ENCODE assay signal across 8 cellular contexts in the genomic region with DNA sequence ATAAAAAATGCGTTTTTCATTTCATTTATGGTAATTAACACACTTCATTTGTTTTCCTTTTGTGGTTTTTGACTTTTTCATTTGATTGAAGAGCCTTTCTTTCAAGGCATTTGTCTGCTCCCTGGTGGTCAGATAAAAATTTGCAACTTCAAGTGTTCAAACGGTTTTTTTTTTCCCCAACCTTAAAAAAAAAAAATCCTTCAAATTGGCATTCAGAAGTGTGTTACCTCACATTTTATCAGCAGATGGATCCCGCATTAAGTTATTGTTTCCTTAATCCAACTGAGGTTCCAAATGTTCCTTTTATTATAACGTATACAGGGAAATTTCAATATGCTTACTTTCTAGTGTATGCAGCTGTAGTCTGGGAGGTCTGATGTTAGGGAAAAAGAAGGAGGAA. TPM values are rescaled to one million over a fixed set of nuclear protein-coding genes. Genes with fewer than 3 reads are reported as not detected.
A peak's percentile ranks its signal among the peaks of the same experiment; 100 is the strongest.
DNase-seq lines count a peak whose midpoint lies in the region; ATAC-seq, FAIRE-seq and TF ChIP-seq lines count a peak whose summit lies in the region.

No MANE protein-coding gene starts in this region.

- BruUV-seq in A673 (replicated peaks; lab: Mats Ljungman, UMichigan): no TSS peak

- H3K4me1 ChIP-seq in A673 (ENCODE audit: insufficient read depth, low read length, poor library complexity, severe bottlenecking) (peaks cover 7% of the 10 kb centered on the region), astrocyte (ENCODE audit: insufficient read depth, low read length) (no peaks in the 10 kb centered on the region), right lobe of liver (peaks cover 0 to 9% (median 3%) of the 10 kb centered on the region in 4 donors)

- no peaks in the 10 kb centered on the region for H3K4me1 Mint-ChIP-seq in astrocyte (ENCODE audit: low read depth, unreplicated experiment)
- peaks cover 0 to 2% (median 0%) of the 10 kb centered on the region in 4 donors for H3K4me1 Mint-ChIP-seq in naive thymus-derived CD8-positive, alpha-beta T cell

- H3K4me3 Mint-ChIP-seq in astrocyte (ENCODE audit: unreplicated experiment): no peak overlapping the region
- H3K4me3 Mint-ChIP-seq in naive thymus-derived CD8-positive, alpha-beta T cell: no peak overlapping the region

- ATAC-seq in right lobe of liver: peak; percentile 53 to 73 (median 68)
- no peak for ATAC-seq in naive thymus-derived CD8-positive, alpha-beta T cell
- no peak for ATAC-seq in HG03571 (IDR thresholded peaks at IDR 0.05; ENCODE audit: unreplicated experiment)

- H3K9me3 ChIP-seq in A673 (ENCODE audit: low read depth, low read length, poor library complexity, severe bottlenecking) (no peaks in the 10 kb centered on the region), astrocyte (ENCODE audit: insufficient read depth, low read depth, low read length) (no peaks in the 10 kb centered on the region), right lobe of liver (no peaks in the 10 kb centered on the region)

- no peaks in the 10 kb centered on the region for H3K9me3 Mint-ChIP-seq in astrocyte (ENCODE audit: unreplicated experiment)
- peaks cover 0 to 24% (median 0%) of the 10 kb centered on the region in 9 donors for H3K9me3 Mint-ChIP-seq in naive thymus-derived CD8-positive, alpha-beta T cell

- DNase-seq in A673 (ENCODE audit: low spot score): peak; percentile 74
- DNase-seq in GM12892 (ENCODE audit: insufficient read length): no peak
- peak; percentile 67 for DNase-seq in NCI-H1417 treated with DMSO at 0.1 percent for 48 hours (lab: John Stamatoyannopoulos, UW)
- peak; percentile 41 for DNase-seq in astrocyte (ENCODE audit: low read depth)
- DNase-seq in right lobe of liver: no peak
- DNase-seq in naive thymus-derived CD8-positive, alpha-beta T cell: no peak
- no peak for DNase-seq in OCI-M2 (lab: John Stamatoyannopoulos, UW; ENCODE audit: unreplicated experiment)

- H3K4me3 ChIP-seq in A673 (ENCODE audit: low read depth, low read length, poor library complexity, severe bottlenecking) (no peak overlapping the region), astrocyte (ENCODE audit: insufficient read depth, low read depth, low read length) (no peak overlapping the region), right lobe of liver (no peak overlapping the region)

- intact Hi-C loops in A673 (cut with micrococcal nuclease; ENCODE audit: unreplicated experiment) (loop anchor here (1.0 to 10.0 kb wide), 4 partner anchors 291 to 569 kb away; no protein-coding TSS in a partner anchor), right lobe of liver (cut with DNase I) (no loop called here)

- FAIRE-seq in GM12892 (lab: Jason Lieb, UNC): peak; percentile 83
- FAIRE-seq in astrocyte (lab: Jason Lieb, UNC): peak; percentile 91

- no peaks in the 10 kb centered on the region for H3K36me3 ChIP-seq in A673 (ENCODE audit: insufficient read depth, low read length, poor library complexity, severe bottlenecking)
- no peaks in the 10 kb centered on the region for H3K36me3 ChIP-seq in astrocyte (ENCODE audit: insufficient read depth, low read length)
- no peaks in the 10 kb centered on the region for H3K36me3 ChIP-seq in right lobe of liver

- CTCF ChIA-PET in A673 (lab: Charles Lee): interaction anchor here (0.6 to 0.7 kb wide), 4 partner anchors 9 to 431 kb away, joined by 3 to 6 read pairs (median 4); no protein-coding TSS in a partner anchor

- TF ChIP-seq POLR2A in GM12892 (IDR thresholded peaks at IDR 0.05; ENCODE audit: low read depth, low read length): no peak
- no peak for TF ChIP-seq POLR2A in right lobe of liver (IDR thresholded peaks at IDR 0.05)

- no peaks in the 10 kb centered on the region for H4K20me1 ChIP-seq in astrocyte (ENCODE audit: insufficient read depth, low read length)

- no peaks in the 10 kb centered on the region for H3K27me3 Mint-ChIP-seq in astrocyte (ENCODE audit: low read depth, unreplicated experiment)
- peaks cover 0 to 4% (median 0%) of the 10 kb centered on the region in 5 donors for H3K27me3 Mint-ChIP-seq in naive thymus-derived CD8-positive, alpha-beta T cell

- H2AFZ ChIP-seq in astrocyte (ENCODE audit: low read depth, low read length): no peak overlapping the region

- no peak overlapping the region for H3K9ac ChIP-seq in astrocyte (ENCODE audit: low read length)

- H3K36me3 Mint-ChIP-seq in astrocyte (ENCODE audit: low read depth, unreplicated experiment): no peaks in the 10 kb centered on the region
- no peaks in the 10 kb centered on the region for H3K36me3 Mint-ChIP-seq in naive thymus-derived CD8-positive, alpha-beta T cell

- H3K27ac ChIP-seq in A673 (ENCODE audit: low read depth, low read length, poor library complexity, severe bottlenecking) (no peak overlapping the region), astrocyte (ENCODE audit: low read depth, low read length) (no peak overlapping the region), right lobe of liver (no peak overlapping the region)

- H3K27me3 ChIP-seq in A673 (replicated peaks; ENCODE audit: insufficient read depth, low read depth, low read length, poor library complexity) (no peaks in the 10 kb centered on the region), astrocyte (ENCODE audit: insufficient read depth, low read length) (no peaks in the 10 kb centered on the region), right lobe of liver (no peaks in the 10 kb centered on the region)

- H3K27ac Mint-ChIP-seq in astrocyte (ENCODE audit: unreplicated experiment): no peak overlapping the region
- no peak overlapping the region for H3K27ac Mint-ChIP-seq in naive thymus-derived CD8-positive, alpha-beta T cell

- no peaks in the 10 kb centered on the region for H3K79me2 ChIP-seq in astrocyte (ENCODE audit: insufficient read depth, low read length)

- no peak overlapping the region for H3K4me2 ChIP-seq in astrocyte (ENCODE audit: low read length)

- POLR2A ChIA-PET in A673 (lab: Charles Lee; ENCODE audit: low non-redundant PET): no interaction called here
- POLR2A ChIA-PET in naive thymus-derived CD8-positive, alpha-beta T cell (lab: Charles Lee): no interaction called here

- TF ChIP-seq CTCF in A673 (conservative IDR thresholded peaks at IDR 0.05; ENCODE audit: low read depth, low read length): peak; percentile 77
- TF ChIP-seq CTCF in astrocyte (IDR thresholded peaks at IDR 0.05; ENCODE audit: insufficient read depth, low read depth, low read length): peak; percentile 67
- TF ChIP-seq CTCF in right lobe of liver (IDR thresholded peaks at IDR 0.05): peak; percentile 56 to 67 (median 61)

- WGBS in right lobe of liver (ENCODE audit: insufficient coverage, low coverage, low lambda C conversion rate, missing lambda C conversion rate): 1% methylated on average over 4 of the region's 4 CpGs

RNA-seq across cellular contexts. Expression of a gene that starts 47.2 kb away (rescaled TPM):
- total RNA-seq in A673 (2021): not detected in 2 replicates
- not detected for polyA plus RNA-seq in GM12892 (2012; ENCODE audit: missing spikeins)
- total RNA-seq in astrocyte: not detected in 2 replicates
- not detected for total RNA-seq in right lobe of liver
- not detected for total RNA-seq in naive thymus-derived CD8-positive, alpha-beta T cell
- polyA plus RNA-seq in naive thymus-derived CD8-positive, alpha-beta T cell: not detected

RNA-seq across cellular contexts. Expression of a gene that starts 56.4 kb away (rescaled TPM):
- total RNA-seq in A673 (2021) (not detected in 2 replicates), astrocyte (not detected in 2 replicates), right lobe of liver (1 to 10 TPM in 1 of 6 experiments, under 1 TPM in 1, not detected in 4; 0.18 to 2.2 TPM)
- not detected for polyA plus RNA-seq in GM12892 (2012; ENCODE audit: missing spikeins)
- total RNA-seq in naive thymus-derived CD8-positive, alpha-beta T cell: not detected
- polyA plus RNA-seq in naive thymus-derived CD8-positive, alpha-beta T cell: not detected

Comparison
In these comparisons a context has a peak if more than half of its experiments do, and no peak if none do; other contexts are left out.
1. DNase-seq: peak in A673 (single experiment), NCI-H1417 treated with DMSO at 0.1 percent for 48 hours (single experiment) and astrocyte (single experiment); none in GM12892 (single experiment), right lobe of liver (0 of 3), naive thymus-derived CD8-positive, alpha-beta T cell (0 of 10) and OCI-M2 (single experiment).
2. ATAC-seq: peak in right lobe of liver (4 of 4); none in naive thymus-derived CD8-positive, alpha-beta T cell (0 of 2) and HG03571 (single experiment).
3. Peak in every context shown above with its lines, with median percentiles within 50 percentile points of each other: CTCF ChIP-seq.